In genomic region chr11:19093976-19094375, GRCh38 we compare ENCODE assay signal across 1 cellular context.
TF ChIP-seq lines count a peak whose summit lies in the region.

No MANE protein-coding gene starts in this region.

TF ChIP-seq in HEK293, 187 proteins besides CTCF, POLR2A, EP300 and RAD21 (continued from another document):
- TF ChIP-seq ZBTB11 (tag by site-specific recombination; conservative IDR thresholded peaks at IDR 0.05; ENCODE audit: low read depth) (no peak), TSHZ1 (tag by site-specific recombination; IDR thresholded peaks at IDR 0.05; ENCODE audit: borderline replicate concordance) (peak; percentile 47; the same call in 1 of the 2 replicates), ZBTB48 (tag by site-specific recombination; IDR thresholded peaks at IDR 0.05) (no peak), PRDM2 (tag by site-specific recombination; IDR thresholded peaks at IDR 0.05; ENCODE audit: borderline replicate concordance) (no peak), ZNF626 (tag by site-specific recombination; IDR thresholded peaks at IDR 0.05) (no peak), ZNF555 (tag by site-specific recombination; conservative IDR thresholded peaks at IDR 0.05) (no peak), GLIS1 (tag by site-specific recombination; IDR thresholded peaks at IDR 0.05) (peak; percentile 30; the same call in 1 of the 2 replicates), SP7 (tag by site-specific recombination; IDR thresholded peaks at IDR 0.05) (peak; percentile 93), ZNF558 (tag by site-specific recombination; IDR thresholded peaks at IDR 0.05) (no peak), ZNF629 (tag by site-specific recombination; IDR thresholded peaks at IDR 0.05) (peak; percentile 50), ZNF660 (tag by site-specific recombination; IDR thresholded peaks at IDR 0.05) (peak; percentile 51; the same call in 1 of the 2 replicates), ZNF184 (tag by site-specific recombination; IDR thresholded peaks at IDR 0.05) (0 out of 2 replicates have a peak, but pooled peaks have one; percentile 62)
